In the genomic region with DNA sequence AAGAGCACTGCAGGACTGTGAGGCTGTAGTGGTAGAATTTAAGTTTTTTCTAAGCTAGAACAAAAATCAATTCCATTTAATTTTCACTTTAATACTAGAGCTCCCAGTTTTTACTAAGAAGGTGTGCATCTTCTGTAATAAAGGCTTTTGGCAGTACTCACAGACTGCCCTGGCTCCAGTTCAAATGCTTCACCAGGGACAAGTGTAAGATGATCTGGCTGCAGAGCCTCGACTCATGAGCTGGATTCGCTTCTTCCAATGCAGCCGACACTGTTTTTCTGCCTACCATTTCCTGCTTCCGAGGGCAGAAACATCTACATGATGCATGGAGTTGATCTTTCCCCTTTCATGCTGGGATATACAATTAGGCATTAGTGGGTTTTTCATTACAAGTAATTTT, we compare ENCODE assay signal across 1 cellular context.
A peak's percentile ranks its signal among the peaks of the same experiment; 100 is the strongest.
TF ChIP-seq lines count a peak whose summit lies in the region.

No MANE protein-coding gene starts in this region.

TF ChIP-seq in HEK293, 187 proteins besides CTCF, POLR2A, EP300 and RAD21 (continued from another document and continues in another):
- TF ChIP-seq, protein P1, sequence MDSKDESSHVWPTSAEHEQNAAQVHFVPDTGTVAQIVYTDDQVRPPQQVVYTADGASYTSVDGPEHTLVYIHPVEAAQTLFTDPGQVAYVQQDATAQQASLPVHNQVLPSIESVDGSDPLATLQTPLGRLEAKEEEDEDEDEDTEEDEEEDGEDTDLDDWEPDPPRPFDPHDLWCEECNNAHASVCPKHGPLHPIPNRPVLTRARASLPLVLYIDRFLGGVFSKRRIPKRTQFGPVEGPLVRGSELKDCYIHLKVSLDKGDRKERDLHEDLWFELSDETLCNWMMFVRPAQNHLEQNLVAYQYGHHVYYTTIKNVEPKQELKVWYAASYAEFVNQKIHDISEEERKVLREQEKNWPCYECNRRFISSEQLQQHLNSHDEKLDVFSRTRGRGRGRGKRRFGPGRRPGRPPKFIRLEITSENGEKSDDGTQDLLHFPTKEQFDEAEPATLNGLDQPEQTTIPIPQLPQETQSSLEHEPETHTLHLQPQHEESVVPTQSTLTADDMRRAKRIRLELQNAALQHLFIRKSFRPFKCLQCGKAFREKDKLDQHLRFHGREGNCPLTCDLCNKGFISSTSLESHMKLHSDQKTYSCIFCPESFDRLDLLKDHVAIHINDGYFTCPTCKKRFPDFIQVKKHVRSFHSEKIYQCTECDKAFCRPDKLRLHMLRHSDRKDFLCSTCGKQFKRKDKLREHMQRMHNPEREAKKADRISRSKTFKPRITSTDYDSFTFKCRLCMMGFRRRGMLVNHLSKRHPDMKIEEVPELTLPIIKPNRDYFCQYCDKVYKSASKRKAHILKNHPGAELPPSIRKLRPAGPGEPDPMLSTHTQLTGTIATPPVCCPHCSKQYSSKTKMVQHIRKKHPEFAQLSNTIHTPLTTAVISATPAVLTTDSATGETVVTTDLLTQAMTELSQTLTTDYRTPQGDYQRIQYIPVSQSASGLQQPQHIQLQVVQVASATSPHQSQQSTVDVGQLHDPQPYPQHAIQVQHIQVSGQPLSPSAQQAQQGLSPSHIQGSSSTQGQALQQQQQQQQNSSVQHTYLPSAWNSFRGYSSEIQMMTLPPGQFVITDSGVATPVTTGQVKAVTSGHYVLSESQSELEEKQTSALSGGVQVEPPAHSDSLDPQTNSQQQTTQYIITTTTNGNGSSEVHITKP (tag by site-specific recombination; IDR thresholded peaks at IDR 0.05), result peak; percentile 32; the same call in 1 of the 2 replicates
- TF ChIP-seq, protein P2, sequence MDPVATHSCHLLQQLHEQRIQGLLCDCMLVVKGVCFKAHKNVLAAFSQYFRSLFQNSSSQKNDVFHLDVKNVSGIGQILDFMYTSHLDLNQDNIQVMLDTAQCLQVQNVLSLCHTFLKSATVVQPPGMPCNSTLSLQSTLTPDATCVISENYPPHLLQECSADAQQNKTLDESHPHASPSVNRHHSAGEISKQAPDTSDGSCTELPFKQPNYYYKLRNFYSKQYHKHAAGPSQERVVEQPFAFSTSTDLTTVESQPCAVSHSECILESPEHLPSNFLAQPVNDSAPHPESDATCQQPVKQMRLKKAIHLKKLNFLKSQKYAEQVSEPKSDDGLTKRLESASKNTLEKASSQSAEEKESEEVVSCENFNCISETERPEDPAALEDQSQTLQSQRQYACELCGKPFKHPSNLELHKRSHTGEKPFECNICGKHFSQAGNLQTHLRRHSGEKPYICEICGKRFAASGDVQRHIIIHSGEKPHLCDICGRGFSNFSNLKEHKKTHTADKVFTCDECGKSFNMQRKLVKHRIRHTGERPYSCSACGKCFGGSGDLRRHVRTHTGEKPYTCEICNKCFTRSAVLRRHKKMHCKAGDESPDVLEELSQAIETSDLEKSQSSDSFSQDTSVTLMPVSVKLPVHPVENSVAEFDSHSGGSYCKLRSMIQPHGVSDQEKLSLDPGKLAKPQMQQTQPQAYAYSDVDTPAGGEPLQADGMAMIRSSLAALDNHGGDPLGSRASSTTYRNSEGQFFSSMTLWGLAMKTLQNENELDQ (tag by site-specific recombination; IDR thresholded peaks at IDR 0.05; ENCODE audit: low read depth), result no peak
- no peak for TF ChIP-seq ZNF311 (tag by site-specific recombination; IDR thresholded peaks at IDR 0.05; ENCODE audit: borderline replicate concordance)
- no peak for TF ChIP-seq ZNF211 (tag by site-specific recombination; IDR thresholded peaks at IDR 0.05; ENCODE audit: low read depth)
- no peak for TF ChIP-seq ZNF660 (tag by site-specific recombination; IDR thresholded peaks at IDR 0.05)
- TF ChIP-seq, protein P3, sequence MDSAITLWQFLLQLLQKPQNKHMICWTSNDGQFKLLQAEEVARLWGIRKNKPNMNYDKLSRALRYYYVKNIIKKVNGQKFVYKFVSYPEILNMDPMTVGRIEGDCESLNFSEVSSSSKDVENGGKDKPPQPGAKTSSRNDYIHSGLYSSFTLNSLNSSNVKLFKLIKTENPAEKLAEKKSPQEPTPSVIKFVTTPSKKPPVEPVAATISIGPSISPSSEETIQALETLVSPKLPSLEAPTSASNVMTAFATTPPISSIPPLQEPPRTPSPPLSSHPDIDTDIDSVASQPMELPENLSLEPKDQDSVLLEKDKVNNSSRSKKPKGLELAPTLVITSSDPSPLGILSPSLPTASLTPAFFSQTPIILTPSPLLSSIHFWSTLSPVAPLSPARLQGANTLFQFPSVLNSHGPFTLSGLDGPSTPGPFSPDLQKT (IDR thresholded peaks at IDR 0.05; ENCODE audit: borderline replicate concordance, low read depth, low read length), result no peak
- TF ChIP-seq MYNN (tag by site-specific recombination; IDR thresholded peaks at IDR 0.05; ENCODE audit: borderline replicate concordance), result no peak
- TF ChIP-seq, protein P4, sequence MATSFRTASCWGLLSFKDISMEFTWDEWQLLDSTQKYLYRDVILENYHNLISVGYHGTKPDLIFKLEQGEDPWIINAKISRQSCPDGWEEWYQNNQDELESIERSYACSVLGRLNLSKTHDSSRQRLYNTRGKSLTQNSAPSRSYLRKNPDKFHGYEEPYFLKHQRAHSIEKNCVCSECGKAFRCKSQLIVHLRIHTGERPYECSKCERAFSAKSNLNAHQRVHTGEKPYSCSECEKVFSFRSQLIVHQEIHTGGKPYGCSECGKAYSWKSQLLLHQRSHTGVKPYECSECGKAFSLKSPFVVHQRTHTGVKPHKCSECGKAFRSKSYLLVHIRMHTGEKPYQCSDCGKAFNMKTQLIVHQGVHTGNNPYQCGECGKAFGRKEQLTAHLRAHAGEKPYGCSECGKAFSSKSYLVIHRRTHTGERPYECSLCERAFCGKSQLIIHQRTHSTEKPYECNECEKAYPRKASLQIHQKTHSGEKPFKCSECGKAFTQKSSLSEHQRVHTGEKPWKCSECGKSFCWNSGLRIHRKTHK (tag by site-specific recombination; IDR thresholded peaks at IDR 0.05), result no peak
- TF ChIP-seq, protein P5, sequence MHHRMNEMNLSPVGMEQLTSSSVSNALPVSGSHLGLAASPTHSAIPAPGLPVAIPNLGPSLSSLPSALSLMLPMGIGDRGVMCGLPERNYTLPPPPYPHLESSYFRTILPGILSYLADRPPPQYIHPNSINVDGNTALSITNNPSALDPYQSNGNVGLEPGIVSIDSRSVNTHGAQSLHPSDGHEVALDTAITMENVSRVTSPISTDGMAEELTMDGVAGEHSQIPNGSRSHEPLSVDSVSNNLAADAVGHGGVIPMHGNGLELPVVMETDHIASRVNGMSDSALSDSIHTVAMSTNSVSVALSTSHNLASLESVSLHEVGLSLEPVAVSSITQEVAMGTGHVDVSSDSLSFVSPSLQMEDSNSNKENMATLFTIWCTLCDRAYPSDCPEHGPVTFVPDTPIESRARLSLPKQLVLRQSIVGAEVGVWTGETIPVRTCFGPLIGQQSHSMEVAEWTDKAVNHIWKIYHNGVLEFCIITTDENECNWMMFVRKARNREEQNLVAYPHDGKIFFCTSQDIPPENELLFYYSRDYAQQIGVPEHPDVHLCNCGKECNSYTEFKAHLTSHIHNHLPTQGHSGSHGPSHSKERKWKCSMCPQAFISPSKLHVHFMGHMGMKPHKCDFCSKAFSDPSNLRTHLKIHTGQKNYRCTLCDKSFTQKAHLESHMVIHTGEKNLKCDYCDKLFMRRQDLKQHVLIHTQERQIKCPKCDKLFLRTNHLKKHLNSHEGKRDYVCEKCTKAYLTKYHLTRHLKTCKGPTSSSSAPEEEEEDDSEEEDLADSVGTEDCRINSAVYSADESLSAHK (tag by site-specific recombination; IDR thresholded peaks at IDR 0.05), result no peak
- TF ChIP-seq, protein P6, sequence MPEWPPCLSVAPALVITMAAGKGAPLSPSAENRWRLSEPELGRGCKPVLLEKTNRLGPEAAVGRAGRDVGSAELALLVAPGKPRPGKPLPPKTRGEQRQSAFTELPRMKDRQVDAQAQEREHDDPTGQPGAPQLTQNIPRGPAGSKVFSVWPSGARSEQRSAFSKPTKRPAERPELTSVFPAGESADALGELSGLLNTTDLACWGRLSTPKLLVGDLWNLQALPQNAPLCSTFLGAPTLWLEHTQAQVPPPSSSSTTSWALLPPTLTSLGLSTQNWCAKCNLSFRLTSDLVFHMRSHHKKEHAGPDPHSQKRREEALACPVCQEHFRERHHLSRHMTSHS (tag by site-specific recombination; IDR thresholded peaks at IDR 0.05), result no peak
- TF ChIP-seq ZNF510 (tag by site-specific recombination; IDR thresholded peaks at IDR 0.05; ENCODE audit: insufficient replicate concordance), result no peak
- 0 out of 2 replicates have a peak, but pooled peaks have one; percentile 46 for TF ChIP-seq EGR2 (tag by site-specific recombination; IDR thresholded peaks at IDR 0.05; ENCODE audit: low read depth)
- TF ChIP-seq ZBTB7A (tag by site-specific recombination; IDR thresholded peaks at IDR 0.05; ENCODE audit: low read depth), result no peak
- TF ChIP-seq ZFP69B (tag by site-specific recombination; IDR thresholded peaks at IDR 0.05), result no peak
- no peak for TF ChIP-seq ZNF768 (tag by site-specific recombination; IDR thresholded peaks at IDR 0.05)
- TF ChIP-seq ZNF521 (tag by site-specific recombination; IDR thresholded peaks at IDR 0.05), result no peak
- TF ChIP-seq ZNF837 (tag by site-specific recombination; IDR thresholded peaks at IDR 0.05), result no peak
- TF ChIP-seq ZNF792 (tag by site-specific recombination; IDR thresholded peaks at IDR 0.05), result no peak
- TF ChIP-seq, protein P7, sequence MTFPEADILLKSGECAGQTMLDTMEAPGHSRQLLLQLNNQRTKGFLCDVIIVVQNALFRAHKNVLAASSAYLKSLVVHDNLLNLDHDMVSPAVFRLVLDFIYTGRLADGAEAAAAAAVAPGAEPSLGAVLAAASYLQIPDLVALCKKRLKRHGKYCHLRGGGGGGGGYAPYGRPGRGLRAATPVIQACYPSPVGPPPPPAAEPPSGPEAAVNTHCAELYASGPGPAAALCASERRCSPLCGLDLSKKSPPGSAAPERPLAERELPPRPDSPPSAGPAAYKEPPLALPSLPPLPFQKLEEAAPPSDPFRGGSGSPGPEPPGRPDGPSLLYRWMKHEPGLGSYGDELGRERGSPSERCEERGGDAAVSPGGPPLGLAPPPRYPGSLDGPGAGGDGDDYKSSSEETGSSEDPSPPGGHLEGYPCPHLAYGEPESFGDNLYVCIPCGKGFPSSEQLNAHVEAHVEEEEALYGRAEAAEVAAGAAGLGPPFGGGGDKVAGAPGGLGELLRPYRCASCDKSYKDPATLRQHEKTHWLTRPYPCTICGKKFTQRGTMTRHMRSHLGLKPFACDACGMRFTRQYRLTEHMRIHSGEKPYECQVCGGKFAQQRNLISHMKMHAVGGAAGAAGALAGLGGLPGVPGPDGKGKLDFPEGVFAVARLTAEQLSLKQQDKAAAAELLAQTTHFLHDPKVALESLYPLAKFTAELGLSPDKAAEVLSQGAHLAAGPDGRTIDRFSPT (tag by site-specific recombination; IDR thresholded peaks at IDR 0.05), result no peak
- TF ChIP-seq ZBTB17 (tag by site-specific recombination; IDR thresholded peaks at IDR 0.05), result 0 out of 2 replicates have a peak, but pooled peaks have one; percentile 30
- TF ChIP-seq, protein P8, sequence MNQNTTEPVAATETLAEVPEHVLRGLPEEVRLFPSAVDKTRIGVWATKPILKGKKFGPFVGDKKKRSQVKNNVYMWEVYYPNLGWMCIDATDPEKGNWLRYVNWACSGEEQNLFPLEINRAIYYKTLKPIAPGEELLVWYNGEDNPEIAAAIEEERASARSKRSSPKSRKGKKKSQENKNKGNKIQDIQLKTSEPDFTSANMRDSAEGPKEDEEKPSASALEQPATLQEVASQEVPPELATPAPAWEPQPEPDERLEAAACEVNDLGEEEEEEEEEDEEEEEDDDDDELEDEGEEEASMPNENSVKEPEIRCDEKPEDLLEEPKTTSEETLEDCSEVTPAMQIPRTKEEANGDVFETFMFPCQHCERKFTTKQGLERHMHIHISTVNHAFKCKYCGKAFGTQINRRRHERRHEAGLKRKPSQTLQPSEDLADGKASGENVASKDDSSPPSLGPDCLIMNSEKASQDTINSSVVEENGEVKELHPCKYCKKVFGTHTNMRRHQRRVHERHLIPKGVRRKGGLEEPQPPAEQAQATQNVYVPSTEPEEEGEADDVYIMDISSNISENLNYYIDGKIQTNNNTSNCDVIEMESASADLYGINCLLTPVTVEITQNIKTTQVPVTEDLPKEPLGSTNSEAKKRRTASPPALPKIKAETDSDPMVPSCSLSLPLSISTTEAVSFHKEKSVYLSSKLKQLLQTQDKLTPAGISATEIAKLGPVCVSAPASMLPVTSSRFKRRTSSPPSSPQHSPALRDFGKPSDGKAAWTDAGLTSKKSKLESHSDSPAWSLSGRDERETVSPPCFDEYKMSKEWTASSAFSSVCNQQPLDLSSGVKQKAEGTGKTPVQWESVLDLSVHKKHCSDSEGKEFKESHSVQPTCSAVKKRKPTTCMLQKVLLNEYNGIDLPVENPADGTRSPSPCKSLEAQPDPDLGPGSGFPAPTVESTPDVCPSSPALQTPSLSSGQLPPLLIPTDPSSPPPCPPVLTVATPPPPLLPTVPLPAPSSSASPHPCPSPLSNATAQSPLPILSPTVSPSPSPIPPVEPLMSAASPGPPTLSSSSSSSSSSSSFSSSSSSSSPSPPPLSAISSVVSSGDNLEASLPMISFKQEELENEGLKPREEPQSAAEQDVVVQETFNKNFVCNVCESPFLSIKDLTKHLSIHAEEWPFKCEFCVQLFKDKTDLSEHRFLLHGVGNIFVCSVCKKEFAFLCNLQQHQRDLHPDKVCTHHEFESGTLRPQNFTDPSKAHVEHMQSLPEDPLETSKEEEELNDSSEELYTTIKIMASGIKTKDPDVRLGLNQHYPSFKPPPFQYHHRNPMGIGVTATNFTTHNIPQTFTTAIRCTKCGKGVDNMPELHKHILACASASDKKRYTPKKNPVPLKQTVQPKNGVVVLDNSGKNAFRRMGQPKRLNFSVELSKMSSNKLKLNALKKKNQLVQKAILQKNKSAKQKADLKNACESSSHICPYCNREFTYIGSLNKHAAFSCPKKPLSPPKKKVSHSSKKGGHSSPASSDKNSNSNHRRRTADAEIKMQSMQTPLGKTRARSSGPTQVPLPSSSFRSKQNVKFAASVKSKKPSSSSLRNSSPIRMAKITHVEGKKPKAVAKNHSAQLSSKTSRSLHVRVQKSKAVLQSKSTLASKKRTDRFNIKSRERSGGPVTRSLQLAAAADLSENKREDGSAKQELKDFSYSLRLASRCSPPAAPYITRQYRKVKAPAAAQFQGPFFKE (tag by site-specific recombination; IDR thresholded peaks at IDR 0.05; ENCODE audit: borderline replicate concordance), result no peak
- TF ChIP-seq ZNF501 (tag by site-specific recombination; IDR thresholded peaks at IDR 0.05), result no peak
- TF ChIP-seq KLF9 (tag by site-specific recombination; IDR thresholded peaks at IDR 0.05; ENCODE audit: low read depth), result no peak
- no peak for TF ChIP-seq ZNF426 (tag by site-specific recombination; IDR thresholded peaks at IDR 0.05)
- no peak for TF ChIP-seq ZNF664 (tag by site-specific recombination; IDR thresholded peaks at IDR 0.05)
- TF ChIP-seq GLIS1 (tag by site-specific recombination; IDR thresholded peaks at IDR 0.05), result no peak
- TF ChIP-seq ZNF157 (tag by site-specific recombination; IDR thresholded peaks at IDR 0.05), result no peak
- no peak for TF ChIP-seq TRIM28 (IDR thresholded peaks at IDR 0.05; ENCODE audit: borderline replicate concordance, low read length)
- TF ChIP-seq REPIN1 (tag by site-specific recombination; IDR thresholded peaks at IDR 0.05; ENCODE audit: low read depth), result no peak
- TF ChIP-seq SETDB1 (IDR thresholded peaks at IDR 0.05; ENCODE audit: insufficient read length, low read length), result no peak
- no peak for TF ChIP-seq ZSCAN23 (tag by site-specific recombination; IDR thresholded peaks at IDR 0.05)
- no peak for TF ChIP-seq ZNF140 (tag by site-specific recombination; IDR thresholded peaks at IDR 0.05)
- TF ChIP-seq ZNF600 (tag by site-specific recombination; IDR thresholded peaks at IDR 0.05), result 0 out of 2 replicates have a peak, but pooled peaks have one; percentile 45
